In the genomic region with DNA sequence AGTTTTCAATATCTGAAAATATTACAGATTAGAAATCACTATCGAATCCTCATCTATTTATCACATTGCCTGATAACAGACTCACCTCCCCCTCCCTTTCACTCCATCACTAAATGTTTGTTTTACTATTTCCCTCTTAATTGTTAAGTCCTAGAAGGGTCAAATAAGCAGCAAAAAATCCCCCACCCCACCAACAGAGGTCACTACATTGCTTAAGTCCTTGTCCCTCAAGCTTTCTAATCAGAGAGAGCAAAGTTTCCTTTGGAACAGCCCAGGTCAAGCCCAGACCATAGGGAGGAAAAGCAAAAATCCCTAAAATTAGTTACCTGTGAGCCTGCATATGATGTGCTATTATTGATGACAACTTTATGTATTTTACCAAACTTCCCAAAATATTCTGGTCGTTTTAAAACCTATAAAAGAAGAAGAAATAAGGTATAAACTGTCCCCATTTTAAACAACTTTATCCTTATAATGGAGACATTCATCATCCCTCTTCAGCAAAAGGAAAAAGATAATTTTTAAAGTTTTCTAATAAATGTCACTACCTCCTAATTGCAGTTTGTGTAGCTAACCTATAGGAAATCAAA, we compare ENCODE assay signal across 9 cellular contexts.
DNase-seq lines count a peak whose midpoint lies in the region; ATAC-seq and TF ChIP-seq lines count a peak whose summit lies in the region.
"Had no signal": no experiment of that assay in that cellular context is flagged by ENCODE, and none has a peak within 500 bp of the region (broad histone marks: within the 10 kb centered on the region; RNA-seq: fewer than 3 reads in every experiment).

No MANE protein-coding gene starts in this region.

- no peaks in the 10 kb centered on the region for H3K9me3 ChIP-seq in neural progenitor cell (ENCODE audit: low read depth)

- no peaks in the 10 kb centered on the region for H3K4me1 Mint-ChIP-seq in neural progenitor cell

- no peaks in the 10 kb centered on the region for H4K20me1 ChIP-seq in neural progenitor cell (ENCODE audit: low read depth)

- TF ChIP-seq CTCF in HL-60 (IDR thresholded peaks at IDR 0.05; ENCODE audit: insufficient read depth, low read length) (peak; percentile 37), dorsolateral prefrontal cortex (IDR thresholded peaks at IDR 0.05 in 54 of 56, conservative IDR thresholded peaks at IDR 0.05 in 2 of 56; ENCODE audit: low read depth in 1 of 56, partially characterized antibody in 56 of 56) (peak in 38 of 56 donors; percentile 7 to 44 (median 27)), neural progenitor cell (IDR thresholded peaks at IDR 0.05) (peak; percentile 78)

- ATAC-seq in HG02973 (IDR thresholded peaks at IDR 0.05; ENCODE audit: unreplicated experiment): no peak
- no peak for ATAC-seq in GM18858 (IDR thresholded peaks at IDR 0.05; ENCODE audit: unreplicated experiment)

- peaks cover 2% of the 10 kb centered on the region for H3K27me3 Mint-ChIP-seq in neural progenitor cell (ENCODE audit: insufficient read depth, low read depth)
- H3K27me3 Mint-ChIP-seq: stimulated activated naive CD8-positive, alpha-beta T cell treated with anti-CD3 and anti-CD28 coated beads, Interleukin-15, Interleukin-2, amounts not matched to agents 100 ng/mL and 50 ng/mL, for 24 hours had no signal

- H3F3A ChIP-seq in neural progenitor cell (ENCODE audit: low read depth): peaks cover 8% of the 10 kb centered on the region

- no peak overlapping the region for H3K9ac ChIP-seq in neural progenitor cell

- H3K36me3 ChIP-seq in neural progenitor cell: no peaks in the 10 kb centered on the region

- DNase-seq in NCI-H345 (lab: John Stamatoyannopoulos, UW) (peak; percentile 34), NCI-H345 treated with DMSO at 0.1 percent for 48 hours (lab: John Stamatoyannopoulos, UW; ENCODE audit: unreplicated experiment) (no peak), HL-60 (ENCODE audit: low read depth in 1 of 2, low spot score in 1 of 2) (peak; percentile 21 to 64), RPMI7951 (ENCODE audit: low read depth) (peak; percentile 51), dorsolateral prefrontal cortex (no peak), neural progenitor cell (ENCODE audit: low spot score) (peak; percentile 75)

- no peak overlapping the region for H3K4me2 ChIP-seq in neural progenitor cell

- H3K27me3 ChIP-seq in HL-60 (ENCODE audit: insufficient read depth, poor library complexity, severe bottlenecking) (no peaks in the 10 kb centered on the region), dorsolateral prefrontal cortex (no peaks in the 10 kb centered on the region), neural progenitor cell (no peaks in the 10 kb centered on the region)

- H3K9me3 Mint-ChIP-seq in neural progenitor cell: no peaks in the 10 kb centered on the region
- H3K9me3 Mint-ChIP-seq: stimulated activated naive CD8-positive, alpha-beta T cell treated with anti-CD3 and anti-CD28 coated beads, Interleukin-15, Interleukin-2, amounts not matched to agents 100 ng/mL and 50 ng/mL, for 24 hours had no signal

- H3K27ac ChIP-seq in HL-60 (replicated peaks) (no peak overlapping the region), dorsolateral prefrontal cortex (no peak overlapping the region), neural progenitor cell (no peak overlapping the region)

- intact Hi-C loops in dorsolateral prefrontal cortex (cut with DNase I): no loop called here

- no peak overlapping the region for H3K27ac Mint-ChIP-seq in neural progenitor cell
- H3K27ac Mint-ChIP-seq: stimulated activated naive CD8-positive, alpha-beta T cell treated with anti-CD3 and anti-CD28 coated beads, Interleukin-15, Interleukin-2, amounts not matched to agents 100 ng/mL and 50 ng/mL, for 24 hours had no signal

- H3K36me3 Mint-ChIP-seq in neural progenitor cell: peaks cover 2% of the 10 kb centered on the region

- H3K4me3 Mint-ChIP-seq in neural progenitor cell: no peak overlapping the region
- H3K4me3 Mint-ChIP-seq: stimulated activated naive CD8-positive, alpha-beta T cell treated with anti-CD3 and anti-CD28 coated beads, Interleukin-15, Interleukin-2, amounts not matched to agents 100 ng/mL and 50 ng/mL, for 24 hours had no signal

- no peaks in the 10 kb centered on the region for H3K4me1 ChIP-seq in neural progenitor cell

- H3K79me2 ChIP-seq in neural progenitor cell (ENCODE audit: low read depth): no peaks in the 10 kb centered on the region

- H3K4me3 ChIP-seq in HL-60 (replicated peaks; ENCODE audit: insufficient read depth, low read length) (no peak overlapping the region), dorsolateral prefrontal cortex (no peak overlapping the region), neural progenitor cell (no peak overlapping the region)

- no peak overlapping the region for H2AFZ ChIP-seq in neural progenitor cell (replicated peaks)

Comparison
In these comparisons a context has a peak if more than half of its experiments do, and no peak if none do; other contexts are left out.
1. DNase-seq: peak in NCI-H345 (single experiment), HL-60 (2 of 2), RPMI7951 (single experiment) and neural progenitor cell (single experiment); none in NCI-H345 treated with DMSO at 0.1 percent for 48 hours (single experiment) and dorsolateral prefrontal cortex (0 of 10).
2. CTCF ChIP-seq: peak in every context shown above with its lines; median percentile 78 in neural progenitor cell; 37 in HL-60; 27 in dorsolateral prefrontal cortex.